20 cellular contexts compared by ENCODE assay signal in genomic region chr12:20350495-20350894, GRCh38. TPM values are rescaled to one million over a fixed set of nuclear protein-coding genes. Genes with fewer than 3 reads are reported as not detected.
A peak's percentile ranks its signal among the peaks of the same experiment; 100 is the strongest.
DNase-seq lines count a peak whose midpoint lies in the region; ATAC-seq and TF ChIP-seq lines count a peak whose summit lies in the region.
"Had no signal": no experiment of that assay in that cellular context is flagged by ENCODE, and none has a peak within 500 bp of the region (broad histone marks: within the 10 kb centered on the region; RNA-seq: fewer than 3 reads in every experiment).

No MANE protein-coding gene starts in this region.

- no peaks in the 10 kb centered on the region for H3K79me2 ChIP-seq in mammary epithelial cell (ENCODE audit: insufficient read depth, low read length)

- H3K4me1 ChIP-seq in mammary epithelial cell (ENCODE audit: insufficient read depth, low read length) (no peaks in the 10 kb centered on the region), left ventricle myocardium inferior (peaks cover 17% of the 10 kb centered on the region), subcutaneous abdominal adipose tissue (ENCODE audit: control insufficient read depth in 5 of 5, insufficient read depth in 5 of 5, low read length in 5 of 5) (peaks cover 0 to 7% (median 0%) of the 10 kb centered on the region in 5 donors)
- no peaks in the 10 kb centered on the region for H3K4me1 ChIP-seq in CD8-positive, alpha-beta T cell (ENCODE audit: insufficient read depth, low read length)
- H3K4me1 ChIP-seq: SJSA1, uterus had no signal

- no peak overlapping the region for H3K4me2 ChIP-seq in mammary epithelial cell (ENCODE audit: insufficient read depth, low read depth, low read length)

- BruUV-seq in MCF 10A (replicated peaks; lab: Mats Ljungman, UMichigan), result no TSS peak
- no TSS peak for BruUV-seq in mammary epithelial cell (replicated peaks; lab: Mats Ljungman, UMichigan)

- H2AFZ ChIP-seq in mammary epithelial cell (ENCODE audit: low read depth, low read length), result no peak overlapping the region

- dilution Hi-C loops in mammary epithelial cell (cut with HindIII; ENCODE audit: low sequenced_read_pairs), result no loop called here

- H3K27me3 Mint-ChIP-seq in MCF 10A (ENCODE audit: insufficient read depth, unreplicated experiment), result peaks cover 9% of the 10 kb centered on the region
- H3K27me3 Mint-ChIP-seq in CD8-positive, alpha-beta T cell (ENCODE audit: low read depth), result no peaks in the 10 kb centered on the region
- no peaks in the 10 kb centered on the region for H3K27me3 Mint-ChIP-seq in T-helper 17 cell
- H3K27me3 Mint-ChIP-seq: activated CD4-positive, alpha-beta memory T cell treated with anti-CD3 and anti-CD28 coated beads for 36 hours; naive thymus-derived CD4-positive, alpha-beta T cell; stimulated activated memory B cell treated with anti-CD40 and anti-IgM and Interleukin-4, amounts not matched to agents 10 μg/mL and 1 μg/mL and 100 μg/mL, for 72 hours had no signal

- intact Hi-C loops in MCF 10A (cut with micrococcal nuclease), result no loop called here
- intact Hi-C loops in mammary epithelial cell (cut with micrococcal nuclease), result no loop called here
- intact Hi-C loops in left ventricle myocardium inferior (cut with micrococcal nuclease), result no loop called here
- intact Hi-C loops in CD8-positive, alpha-beta T cell (cut with DNase I, micrococcal nuclease), result no loop called here

- H3K4me3 Mint-ChIP-seq in MCF 10A (ENCODE audit: unreplicated experiment), result no peak overlapping the region
- H3K4me3 Mint-ChIP-seq in CD8-positive, alpha-beta T cell, result no peak overlapping the region
- H3K4me3 Mint-ChIP-seq in T-helper 17 cell, result no peak overlapping the region
- H3K4me3 Mint-ChIP-seq: activated CD4-positive, alpha-beta memory T cell treated with anti-CD3 and anti-CD28 coated beads for 36 hours; activated T-helper 1 cell treated with anti-CD3 and anti-CD28 coated beads, Interleukin-12 subunit alpha, Interleukin-12 subunit beta, Interleukin-2, Interleukin-4 antibody, amounts not matched to agents 30 ng/mL and 10 ng/mL and 1 ng/mL, durations not matched to agents 14 hours and 24 hours and 36 hours; endodermal cell; naive thymus-derived CD4-positive, alpha-beta T cell; stimulated activated memory B cell treated with anti-CD40 and anti-IgM and Interleukin-4, amounts not matched to agents 10 μg/mL and 1 μg/mL and 100 μg/mL, for 72 hours had no signal

- no peaks in the 10 kb centered on the region for H3K27me3 ChIP-seq in mammary epithelial cell (ENCODE audit: insufficient read depth, low read length)
- no peaks in the 10 kb centered on the region for H3K27me3 ChIP-seq in brain microvascular endothelial cell (replicated peaks)
- H3K27me3 ChIP-seq in left ventricle myocardium inferior (ENCODE audit: low read depth), result no peaks in the 10 kb centered on the region
- H3K27me3 ChIP-seq in subcutaneous abdominal adipose tissue (ENCODE audit: control insufficient read depth in 5 of 5, insufficient read depth in 4 of 5, low read length in 5 of 5), result no peaks in the 10 kb centered on the region
- H3K27me3 ChIP-seq in CD8-positive, alpha-beta T cell (ENCODE audit: insufficient read depth, low read length), result no peaks in the 10 kb centered on the region
- H3K27me3 ChIP-seq: SJSA1, uterus had no signal

- H3K4me1 Mint-ChIP-seq in MCF 10A (ENCODE audit: insufficient read depth, unreplicated experiment), result no peaks in the 10 kb centered on the region
- H3K4me1 Mint-ChIP-seq in CD8-positive, alpha-beta T cell (ENCODE audit: low read depth), result no peaks in the 10 kb centered on the region
- no peaks in the 10 kb centered on the region for H3K4me1 Mint-ChIP-seq in T-helper 17 cell
- H3K4me1 Mint-ChIP-seq: endodermal cell; naive thymus-derived CD4-positive, alpha-beta T cell; stimulated activated memory B cell treated with anti-CD40 and anti-IgM and Interleukin-4, amounts not matched to agents 10 μg/mL and 1 μg/mL and 100 μg/mL, for 72 hours had no signal

- CTCF ChIA-PET in MCF 10A (lab: Yijun Ruan, JAX), result no interaction called here
- CTCF ChIA-PET in mammary epithelial cell (lab: Charles Lee; ENCODE audit: low non-redundant PET), result no interaction called here
- CTCF ChIA-PET in CD8-positive, alpha-beta T cell (lab: Charles Lee), result no interaction called here

- H4K20me1 ChIP-seq in mammary epithelial cell (ENCODE audit: insufficient read depth, low read length), result no peaks in the 10 kb centered on the region

- H3K36me3 ChIP-seq in mammary epithelial cell (ENCODE audit: insufficient read depth, low read length) (no peaks in the 10 kb centered on the region), brain microvascular endothelial cell (replicated peaks) (no peaks in the 10 kb centered on the region), left ventricle myocardium inferior (no peaks in the 10 kb centered on the region), subcutaneous abdominal adipose tissue (ENCODE audit: control insufficient read depth in 5 of 5, insufficient read depth in 5 of 5, low read length in 5 of 5) (no peaks in the 10 kb centered on the region)
- no peaks in the 10 kb centered on the region for H3K36me3 ChIP-seq in CD8-positive, alpha-beta T cell (ENCODE audit: insufficient read depth, low read length)
- H3K36me3 ChIP-seq: SJSA1, uterus had no signal

- in situ Hi-C loops in mammary epithelial cell (cut with MboI; ENCODE audit: low sequenced_read_pairs in 2 of 2), result no loop called here
- in situ Hi-C loops in brain microvascular endothelial cell (cut with HindIII; ENCODE audit: low pct_ligation_motif_present, low sequenced_read_pairs), result no loop called here

- H3K9ac ChIP-seq in mammary epithelial cell (ENCODE audit: insufficient read depth, low read length), result no peak overlapping the region
- H3K9ac ChIP-seq in subcutaneous abdominal adipose tissue (ENCODE audit: low read length in 5 of 5), result peak overlapping the region in 1 of 5 donors; percentile 58

- no peaks in the 10 kb centered on the region for H3K9me3 Mint-ChIP-seq in MCF 10A (ENCODE audit: unreplicated experiment)
- H3K9me3 Mint-ChIP-seq in CD8-positive, alpha-beta T cell, result no peaks in the 10 kb centered on the region
- H3K9me3 Mint-ChIP-seq: activated CD4-positive, alpha-beta memory T cell treated with anti-CD3 and anti-CD28 coated beads for 36 hours; activated T-helper 1 cell treated with anti-CD3 and anti-CD28 coated beads, Interleukin-12 subunit alpha, Interleukin-12 subunit beta, Interleukin-2, Interleukin-4 antibody, amounts not matched to agents 30 ng/mL and 10 ng/mL and 1 ng/mL, durations not matched to agents 14 hours and 24 hours and 36 hours; stimulated activated memory B cell treated with anti-CD40 and anti-IgM and Interleukin-4, amounts not matched to agents 10 μg/mL and 1 μg/mL and 100 μg/mL, for 72 hours had no signal

- DNase-seq in MCF 10A (ENCODE audit: unreplicated experiment) (peak; percentile 14), mammary epithelial cell (no peak), brain microvascular endothelial cell (peak; percentile 83), left ventricle myocardium inferior (no peak), NCI-H2107 treated with DMSO at 0.1 percent for 48 hours (lab: John Stamatoyannopoulos, UW; ENCODE audit: unreplicated experiment) (no peak), T-helper 17 cell (no peak)
- DNase-seq in CD8-positive, alpha-beta T cell, result no peak
- DNase-seq: 8988T; activated CD4-positive, alpha-beta memory T cell treated with anti-CD3 and anti-CD28 coated beads for 36 hours; anterior cingulate cortex; endodermal cell; head of caudate nucleus; naive thymus-derived CD4-positive, alpha-beta T cell; NCI-H1048; retina; uterus had no signal

- POLR2A ChIA-PET in MCF 10A (lab: Yijun Ruan, JAX), result no interaction called here
- POLR2A ChIA-PET in CD8-positive, alpha-beta T cell (lab: Charles Lee), result no interaction called here

- no peak overlapping the region for H3K27ac Mint-ChIP-seq in MCF 10A (ENCODE audit: low read depth, unreplicated experiment)
- H3K27ac Mint-ChIP-seq in CD8-positive, alpha-beta T cell, result no peak overlapping the region
- H3K27ac Mint-ChIP-seq in T-helper 17 cell, result no peak overlapping the region
- H3K27ac Mint-ChIP-seq: activated CD4-positive, alpha-beta memory T cell treated with anti-CD3 and anti-CD28 coated beads for 36 hours; activated T-helper 1 cell treated with anti-CD3 and anti-CD28 coated beads, Interleukin-12 subunit alpha, Interleukin-12 subunit beta, Interleukin-2, Interleukin-4 antibody, amounts not matched to agents 30 ng/mL and 10 ng/mL and 1 ng/mL, durations not matched to agents 14 hours and 24 hours and 36 hours; endodermal cell; naive thymus-derived CD4-positive, alpha-beta T cell; stimulated activated memory B cell treated with anti-CD40 and anti-IgM and Interleukin-4, amounts not matched to agents 10 μg/mL and 1 μg/mL and 100 μg/mL, for 72 hours had no signal

- H3K27ac ChIP-seq in mammary epithelial cell (ENCODE audit: insufficient read depth, low read depth, low read length) (no peak overlapping the region), brain microvascular endothelial cell (peak overlapping the region; percentile 85), left ventricle myocardium inferior (replicated peaks) (peak overlapping the region; percentile 50), subcutaneous abdominal adipose tissue (ENCODE audit: low read depth, low read length) (peak overlapping the region; percentile 96)
- no peak overlapping the region for H3K27ac ChIP-seq in CD8-positive, alpha-beta T cell (ENCODE audit: low read depth, low read length)
- H3K27ac ChIP-seq: SJSA1, uterus had no signal

- no peak for ATAC-seq in CD8-positive, alpha-beta T cell
- no peak for ATAC-seq in T-helper 17 cell
- ATAC-seq: naive thymus-derived CD4-positive, alpha-beta T cell; stimulated activated memory B cell treated with anti-CD40 and anti-IgM and Interleukin-4, amounts not matched to agents 10 μg/mL and 1 μg/mL and 100 μg/mL, for 72 hours had no signal

- H3K36me3 Mint-ChIP-seq in MCF 10A (ENCODE audit: insufficient read depth, unreplicated experiment), result no peaks in the 10 kb centered on the region
- H3K36me3 Mint-ChIP-seq in CD8-positive, alpha-beta T cell, result no peaks in the 10 kb centered on the region
- no peaks in the 10 kb centered on the region for H3K36me3 Mint-ChIP-seq in T-helper 17 cell (ENCODE audit: low read depth)
- H3K36me3 Mint-ChIP-seq: activated CD4-positive, alpha-beta memory T cell treated with anti-CD3 and anti-CD28 coated beads for 36 hours; naive thymus-derived CD4-positive, alpha-beta T cell; stimulated activated memory B cell treated with anti-CD40 and anti-IgM and Interleukin-4, amounts not matched to agents 10 μg/mL and 1 μg/mL and 100 μg/mL, for 72 hours had no signal

- whole genome bisulfite sequencing in mammary epithelial cell (ENCODE audit: low coverage, missing lambda C conversion rate), result 61% methylated on average over 5 of the region's 5 CpGs

- TF ChIP-seq CTCF in MCF 10A (IDR thresholded peaks at IDR 0.05; ENCODE audit: unreplicated experiment) (no peak), mammary epithelial cell (conservative IDR thresholded peaks at IDR 0.05 in 1 of 2, IDR thresholded peaks at IDR 0.05 in 1 of 2; ENCODE audit: extremely low read depth in 1 of 2, insufficient read depth in 1 of 2, low read depth in 1 of 2, low read length in 2 of 2) (no peak), brain microvascular endothelial cell (IDR thresholded peaks at IDR 0.05; ENCODE audit: low read depth, low read length, missing control alignments) (no peak), left ventricle myocardium inferior (IDR thresholded peaks at IDR 0.05; ENCODE audit: borderline replicate concordance) (no peak)
- no peak for TF ChIP-seq CTCF in CD8-positive, alpha-beta T cell (IDR thresholded peaks at IDR 0.05)

- no peaks in the 10 kb centered on the region for H3K9me3 ChIP-seq in mammary epithelial cell (replicated peaks; ENCODE audit: insufficient read depth, low read length)
- peaks cover 12% of the 10 kb centered on the region for H3K9me3 ChIP-seq in left ventricle myocardium inferior (replicated peaks)
- H3K9me3 ChIP-seq in subcutaneous abdominal adipose tissue (ENCODE audit: control insufficient read depth in 5 of 5, low read length in 5 of 5), result no peaks in the 10 kb centered on the region
- no peaks in the 10 kb centered on the region for H3K9me3 ChIP-seq in CD8-positive, alpha-beta T cell (ENCODE audit: low read length)
- no peaks in the 10 kb centered on the region for H3K9me3 ChIP-seq in T-helper 17 cell (ENCODE audit: control insufficient read depth, low read length, poor library complexity, severe bottlenecking)
- H3K9me3 ChIP-seq: SJSA1, uterus had no signal

- H3K4me3 ChIP-seq in mammary epithelial cell (replicated peaks in 1 of 3; ENCODE audit: insufficient read depth in 1 of 3, low read depth in 2 of 3, low read length in 3 of 3) (no peak overlapping the region), brain microvascular endothelial cell (ENCODE audit: low read depth, low read length) (no peak overlapping the region), left ventricle myocardium inferior (no peak overlapping the region), subcutaneous abdominal adipose tissue (ENCODE audit: low read depth in 1 of 5, low read length in 5 of 5) (peak overlapping the region in 1 of 5 donors; percentile 22)
- no peak overlapping the region for H3K4me3 ChIP-seq in CD8-positive, alpha-beta T cell (ENCODE audit: low read depth, low read length)
- H3K4me3 ChIP-seq: SJSA1, uterus had no signal

RNA-seq across cellular contexts. Expression of gene PDE3A, which starts 17.8 kb away (rescaled TPM):
- total RNA-seq in MCF 10A (2022) (not detected in 2 replicates), mammary epithelial cell (under 1 TPM in 1 of 2 donors, not detected in 1; under 0.01 TPM), left ventricle myocardium inferior (161 TPM), T-helper 17 cell (1 to 10 TPM in 1 of 2 donors, under 1 TPM in 1; 0.07 to 2.8 TPM)
- not detected for polyA plus RNA-seq in mammary epithelial cell
- polyA minus RNA-seq in mammary epithelial cell, result 0.05 TPM
- total RNA-seq in CD8-positive, alpha-beta T cell, result not detected
- total RNA-seq: activated CD4-positive, alpha-beta memory T cell treated with anti-CD3 and anti-CD28 coated beads for 36 hours; activated T-helper 1 cell treated with anti-CD3 and anti-CD28 coated beads, Interleukin-12 subunit alpha, Interleukin-12 subunit beta, Interleukin-2, Interleukin-4 antibody, amounts not matched to agents 30 ng/mL and 10 ng/mL and 1 ng/mL, durations not matched to agents 14 hours and 24 hours and 36 hours had no signal
- polyA plus RNA-seq: naive thymus-derived CD4-positive, alpha-beta T cell had no signal

Comparison
In these comparisons a context has a peak if more than half of its experiments do, and no peak if none do; other contexts are left out.
1. DNase-seq: peak in MCF 10A (single experiment) and brain microvascular endothelial cell (single experiment); none in mammary epithelial cell (single experiment), left ventricle myocardium inferior (single experiment), NCI-H2107 treated with DMSO at 0.1 percent for 48 hours (single experiment), CD8-positive, alpha-beta T cell (0 of 7) and T-helper 17 cell (0 of 3).
2. H3K27ac ChIP-seq: peak in brain microvascular endothelial cell (single experiment), left ventricle myocardium inferior (single experiment) and subcutaneous abdominal adipose tissue (single experiment); none in mammary epithelial cell (single experiment) and CD8-positive, alpha-beta T cell (single experiment).
3. RNA of gene PDE3A, which starts 17.8 kb away (total RNA-seq): 161 TPM in left ventricle myocardium inferior (single experiment); 0.07 to 2.8 TPM in T-helper 17 cell, not detected in MCF 10A, under 0.01 TPM in mammary epithelial cell and not detected in CD8-positive, alpha-beta T cell; every median in the first group is over 10 times any median in the second.